In the genomic region with DNA sequence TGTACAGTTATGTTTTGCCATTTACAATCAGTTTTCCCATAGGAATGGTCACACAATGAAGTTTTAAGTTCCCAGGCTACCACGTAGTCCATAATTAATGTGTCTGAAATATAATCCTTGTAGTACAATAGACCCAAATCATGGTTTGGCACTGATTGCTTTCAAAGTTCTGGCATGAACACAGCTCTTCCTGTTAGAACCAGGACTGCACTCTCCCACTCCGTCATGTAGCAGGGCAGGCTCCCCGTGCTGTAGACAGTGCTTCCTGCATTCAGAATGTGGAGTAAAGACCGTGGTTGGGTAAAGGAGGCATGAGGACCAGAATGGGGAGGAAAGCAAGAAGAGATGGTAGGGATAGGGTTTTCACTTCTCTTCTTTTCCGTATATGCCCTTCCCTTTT, we compare ENCODE assay signal across 15 cellular contexts.
"Had no signal": no experiment of that assay in that cellular context is flagged by ENCODE, and none has a peak within 500 bp of the region (broad histone marks: within the 10 kb centered on the region; RNA-seq: fewer than 3 reads in every experiment).

No MANE protein-coding gene starts in this region.

- H3K27ac Mint-ChIP-seq: activated naive CD4-positive, alpha-beta T cell treated with anti-CD3 and anti-CD28 coated beads for 36 hours; nephron; T-helper 2 cell treated with Interferon-gamma antibody and Interleukin-4, amounts not matched to agents 5 μg/mL and 100 μg/mL, for 36 hours had no signal

- H3K27me3 ChIP-seq: foreskin keratinocyte, tibial nerve, vagina had no signal

- DNase-seq: activated CD4-positive, alpha-beta T cell treated with anti-CD3 and anti-CD28 coated beads, Interleukin-2, amount 50 U/mL, for 4 hours; activated naive CD4-positive, alpha-beta T cell treated with anti-CD3 and anti-CD28 coated beads for 36 hours; central memory CD4-positive, alpha-beta T cell; cortex of kidney; effector memory CD8-positive, alpha-beta T cell; foreskin keratinocyte; head of caudate nucleus; occipital lobe; stimulated activated CD4-positive, alpha-beta T cell treated with anti-CD3 and anti-CD28 coated beads, Interleukin-4, amount 100 ng/mL, for 1 hour had no signal

- H3K27ac ChIP-seq: foreskin keratinocyte, prostate gland, vagina had no signal

- H3K27me3 Mint-ChIP-seq: effector memory CD8-positive, alpha-beta T cell; memory B cell had no signal

- H3K9me3 Mint-ChIP-seq: activated naive CD4-positive, alpha-beta T cell treated with anti-CD3 and anti-CD28 coated beads for 36 hours; effector memory CD8-positive, alpha-beta T cell; memory B cell; nephron; T-helper 2 cell treated with Interferon-gamma antibody and Interleukin-4, amounts not matched to agents 5 μg/mL and 100 μg/mL, for 36 hours had no signal

- ATAC-seq: effector memory CD8-positive, alpha-beta T cell; foreskin keratinocyte had no signal

- H3K4me3 ChIP-seq: prostate gland, tibial nerve, vagina had no signal

- H3K9me3 ChIP-seq: prostate gland, tibial nerve, vagina had no signal

- H3K4me3 Mint-ChIP-seq: activated naive CD4-positive, alpha-beta T cell treated with anti-CD3 and anti-CD28 coated beads for 36 hours; effector memory CD8-positive, alpha-beta T cell; memory B cell; T-helper 2 cell treated with Interferon-gamma antibody and Interleukin-4, amounts not matched to agents 5 μg/mL and 100 μg/mL, for 36 hours had no signal
